8 cellular contexts compared by ENCODE assay signal in genomic region chr1:46667782-46668760, GRCh38. TPM values are rescaled to one million over a fixed set of nuclear protein-coding genes. Genes with fewer than 3 reads are reported as not detected.
DNase-seq lines count a peak whose midpoint lies in the region; ATAC-seq and TF ChIP-seq lines count a peak whose summit lies in the region.

TSS of gene ATPAF1 (minus strand) at chr1:46668364. CDS start at chr1:46668322, 42 bp downstream.

- TF ChIP-seq CTCF in A673 (conservative IDR thresholded peaks at IDR 0.05; ENCODE audit: low read depth, low read length) (no peak), left lung (IDR thresholded peaks at IDR 0.05) (no peak)

- ATAC-seq in HG03095 (IDR thresholded peaks at IDR 0.05; ENCODE audit: unreplicated experiment) (peak; percentile 71), left lung (peak; percentile 95)

- H3K4me3 ChIP-seq in A673 (ENCODE audit: low read depth, low read length, poor library complexity, severe bottlenecking) (peak within 1 kb of the TSS; percentile 98), left lung (peak within 1 kb of the TSS; percentile 83 to 88)

- peaks cover 16% of the 10 kb centered on the region for H3K36me3 ChIP-seq in A673 (ENCODE audit: insufficient read depth, low read length, poor library complexity, severe bottlenecking)
- peaks cover 0 to 13% of the 10 kb centered on the region in 2 donors for H3K36me3 ChIP-seq in left lung

- POLR2A ChIA-PET in A673 (lab: Charles Lee; ENCODE audit: low non-redundant PET): no interaction called here
- POLR2A ChIA-PET in activated CD4-positive, alpha-beta T cell treated with anti-CD3 and anti-CD28 coated beads, Interleukin-2, amount 10 ng/mL, durations not matched to agents 7 days and 5 days (lab: Charles Lee): interaction anchor here (0.6 to 1.0 kb wide), 2 partner anchors 10 to 39 kb away, joined by 3 read pairs; no protein-coding TSS in a partner anchor

- peaks cover 11% of the 10 kb centered on the region for H3K4me1 ChIP-seq in A673 (ENCODE audit: insufficient read depth, low read length, poor library complexity, severe bottlenecking)
- H3K4me1 ChIP-seq in left lung: peaks cover 12 to 18% of the 10 kb centered on the region in 2 donors

- no TSS peak for BruUV-seq in A673 (replicated peaks; lab: Mats Ljungman, UMichigan)

- intact Hi-C loops in A673 (cut with micrococcal nuclease; ENCODE audit: unreplicated experiment): no loop called here
- intact Hi-C loops in left lung (cut with DNase I): no loop called here

- peak; percentile 78 for TF ChIP-seq POLR2A in GM18526 (IDR thresholded peaks at IDR 0.05; ENCODE audit: extremely low read depth, insufficient read length)

- H3K27ac ChIP-seq in A673 (ENCODE audit: low read depth, low read length, poor library complexity, severe bottlenecking): peak within 1 kb of the TSS; percentile 81
- peak within 1 kb of the TSS; percentile 59 to 69 for H3K27ac ChIP-seq in left lung

- H3K9me3 Mint-ChIP-seq in activated CD4-positive, alpha-beta T cell treated with anti-CD3 and anti-CD28 coated beads, Interleukin-2, amount 10 ng/mL, durations not matched to agents 7 days and 5 days: no peaks in the 10 kb centered on the region

- CTCF ChIA-PET in A673 (lab: Charles Lee): no interaction called here
- CTCF ChIA-PET in activated CD4-positive, alpha-beta T cell treated with anti-CD3 and anti-CD28 coated beads, Interleukin-2, amount 10 ng/mL, durations not matched to agents 7 days and 5 days (lab: Charles Lee): interaction anchor here (0.5 to 1.4 kb wide), 8 partner anchors 11 to 352 kb away, joined by 3 to 4 read pairs (median 3); no protein-coding TSS in a partner anchor

- H3K9me3 ChIP-seq in A673 (ENCODE audit: low read depth, low read length, poor library complexity, severe bottlenecking): no peaks in the 10 kb centered on the region
- no peaks in the 10 kb centered on the region for H3K9me3 ChIP-seq in left lung

- DNase-seq in A673 (ENCODE audit: low spot score) (peak; percentile 81), NCI-H460 (ENCODE audit: extremely low read depth, low read depth) (peak; percentile 61), dermis blood vessel endothelial cell (peak; percentile 62), left lung (peak; percentile 84 to 91)
- peak; percentile 67 for DNase-seq in activated CD4-positive, alpha-beta T cell treated with anti-CD3 and anti-CD28 coated beads, Interleukin-2, amount 10 ng/mL, durations not matched to agents 7 days and 5 days
- DNase-seq in stimulated activated CD4-positive, alpha-beta T cell treated with anti-CD3 and anti-CD28 coated beads, Interleukin-2, amount 100 ng/mL, for 48 hours: peak; percentile 53 to 62

- H3K27me3 Mint-ChIP-seq in activated CD4-positive, alpha-beta T cell treated with anti-CD3 and anti-CD28 coated beads, Interleukin-2, amount 10 ng/mL, durations not matched to agents 7 days and 5 days: no peaks in the 10 kb centered on the region

- H3K4me1 Mint-ChIP-seq in activated CD4-positive, alpha-beta T cell treated with anti-CD3 and anti-CD28 coated beads, Interleukin-2, amount 10 ng/mL, durations not matched to agents 7 days and 5 days: peaks cover 20% of the 10 kb centered on the region

- no peaks in the 10 kb centered on the region for H3K27me3 ChIP-seq in A673 (replicated peaks; ENCODE audit: insufficient read depth, low read depth, low read length, poor library complexity)
- no peaks in the 10 kb centered on the region for H3K27me3 ChIP-seq in left lung

- peaks cover 27% of the 10 kb centered on the region for H3K36me3 Mint-ChIP-seq in activated CD4-positive, alpha-beta T cell treated with anti-CD3 and anti-CD28 coated beads, Interleukin-2, amount 10 ng/mL, durations not matched to agents 7 days and 5 days (ENCODE audit: low read depth)

- peak within 1 kb of the TSS; percentile 86 for H3K4me3 Mint-ChIP-seq in activated CD4-positive, alpha-beta T cell treated with anti-CD3 and anti-CD28 coated beads, Interleukin-2, amount 10 ng/mL, durations not matched to agents 7 days and 5 days

- H3K27ac Mint-ChIP-seq in activated CD4-positive, alpha-beta T cell treated with anti-CD3 and anti-CD28 coated beads, Interleukin-2, amount 10 ng/mL, durations not matched to agents 7 days and 5 days: peak within 1 kb of the TSS; percentile 84

RNA-seq across cellular contexts. Expression of gene ATPAF1, which starts in this region (rescaled TPM):
- total RNA-seq in A673 (2021) (41.7 and 51.9 TPM in 2 replicates), dermis blood vessel endothelial cell (36.2 and 42.3 TPM in 2 replicates), left lung (10 to 100 TPM; 34.3 to 45.2 TPM)
- total RNA-seq in NCI-H460 (2014; rRNA removed; shearing (Covaris generic)): 43.5 and 50.2 TPM in 2 replicates
- 39.2 and 79.1 TPM in 2 replicates for polyA plus RNA-seq in NCI-H460 (2014; cell fraction: nucleus; rRNA removed)
- 10 to 100 TPM; 49.0 to 50.6 TPM for total RNA-seq in activated CD4-positive, alpha-beta T cell treated with anti-CD3 and anti-CD28 coated beads, Interleukin-2, amount 10 ng/mL, durations not matched to agents 7 days and 5 days

Comparison
In these comparisons a context has a peak if more than half of its experiments do, and no peak if none do; other contexts are left out.
1. Peak in every context shown above with its lines: DNase-seq, ATAC-seq, H3K4me3 ChIP-seq and H3K27ac ChIP-seq.